ENCODE assay signal across 1 cellular context in genomic region chr19:47383890-47384289, GRCh38. TPM values are rescaled to one million over a fixed set of nuclear protein-coding genes. Genes with fewer than 3 reads are reported as not detected.
"Had no signal": no experiment of that assay in that cellular context is flagged by ENCODE, and none has a peak within 500 bp of the region (broad histone marks: within the 10 kb centered on the region; RNA-seq: fewer than 3 reads in every experiment).

No MANE protein-coding gene starts in this region.

RNA-seq across cellular contexts. Expression of gene MEIS3, which starts 35.4 kb away (rescaled TPM):
- total RNA-seq: activated CD8-positive, alpha-beta memory T cell treated with anti-CD3 and anti-CD28 coated beads, Interleukin-2, amount 10 ng/mL, durations not matched to agents 7 days and 5 days had no signal
